21 cellular contexts compared by ENCODE assay signal in genomic region chr6:62445521-62445920, GRCh38.
A peak's percentile ranks its signal among the peaks of the same experiment; 100 is the strongest.
DNase-seq lines count a peak whose midpoint lies in the region; ATAC-seq, FAIRE-seq and TF ChIP-seq lines count a peak whose summit lies in the region.
"Had no signal": no experiment of that assay in that cellular context is flagged by ENCODE, and none has a peak within 500 bp of the region (broad histone marks: within the 10 kb centered on the region; RNA-seq: fewer than 3 reads in every experiment).

No MANE protein-coding gene starts in this region.

- H3K4me2 ChIP-seq in H1 (ENCODE audit: insufficient read depth in 1 of 2, low read depth in 2 of 2, low read length in 2 of 2) = no peak overlapping the region

- 81% methylated on average over 9 of the region's 9 CpGs for WGBS in right cardiac atrium
- 93% methylated on average over 9 of the region's 9 CpGs; no CpG with 5 or more reads in 1 of the 2 experiments for WGBS in H1 (ENCODE audit: extremely low coverage in 1 of 2, insufficient coverage in 1 of 2, insufficient read length in 1 of 2, insufficient replicate concordance in 2 of 2, low coverage in 1 of 2, low lambda C conversion rate in 2 of 2, missing lambda C conversion rate in 1 of 2), 2 experiments

- no peaks in the 10 kb centered on the region for H3K79me2 ChIP-seq in H1 (ENCODE audit: control insufficient read depth in 1 of 2, insufficient read depth in 2 of 2, low read length in 2 of 2)

- intact Hi-C loops in right cardiac atrium (cut with DNase I) = no loop called here

- H2BK15ac ChIP-seq in H1 (ENCODE audit: low read length) = no peak overlapping the region; the same call in 1 of the 2 replicates

- H2BK5ac ChIP-seq in H1 (ENCODE audit: low read depth, low read length) = no peak overlapping the region

- H3K23ac ChIP-seq in H1 (ENCODE audit: insufficient read length) = no peak overlapping the region

- H2BK12ac ChIP-seq in H1 (ENCODE audit: low read depth, low read length) = 0 out of 2 replicates have a peak overlapping the region, but pooled peaks have one; percentile 2

- no peak overlapping the region for H3K4me3 ChIP-seq in right cardiac atrium (ENCODE audit: low read length)
- no peak overlapping the region for H3K4me3 ChIP-seq in right atrium auricular region
- no peak overlapping the region for H3K4me3 ChIP-seq in H1 (ENCODE audit: extremely low read depth in 1 of 4, insufficient read depth in 2 of 4, low read depth in 3 of 4, low read length in 4 of 4)
- H3K4me3 ChIP-seq in WERI-Rb-1 (ENCODE audit: low read depth, low read length) = no peak overlapping the region
- H3K4me3 ChIP-seq: K562 had no signal

- H3K27ac Mint-ChIP-seq in osteocyte (ENCODE audit: unreplicated experiment) = no peak overlapping the region
- H3K27ac Mint-ChIP-seq: CD14-positive monocyte; CD8-positive, alpha-beta T cell had no signal

- H3K18ac ChIP-seq in H1 (ENCODE audit: extremely low read depth, low read length) = no peak overlapping the region

- H4K20me1 ChIP-seq in H1 (replicated peaks in 1 of 2; ENCODE audit: control insufficient read depth in 1 of 2, insufficient read depth in 2 of 2, low read length in 2 of 2) = no peaks in the 10 kb centered on the region

- CTCF ChIA-PET in H1 (lab: Charles Lee; ENCODE audit: partially characterized antibody) = interaction anchor here (1.0 kb wide), 1 partner anchor 56 kb away, joined by 3 read pairs; no protein-coding TSS in a partner anchor

- no peak overlapping the region for H2AK5ac ChIP-seq in H1 (ENCODE audit: low read depth, low read length)

- H3K56ac ChIP-seq in H1 (replicated peaks; ENCODE audit: insufficient read length, low read depth, low read length) = no peak overlapping the region

- H3K9me3 ChIP-seq in right cardiac atrium (ENCODE audit: control insufficient read depth, low read length) = no peaks in the 10 kb centered on the region
- no peaks in the 10 kb centered on the region for H3K9me3 ChIP-seq in right atrium auricular region
- no peaks in the 10 kb centered on the region for H3K9me3 ChIP-seq in H1 (ENCODE audit: insufficient read depth in 2 of 2, low read depth in 1 of 2, low read length in 1 of 2)
- no peaks in the 10 kb centered on the region for H3K9me3 ChIP-seq in WERI-Rb-1 (ENCODE audit: severe bottlenecking)
- H3K9me3 ChIP-seq: BE2C had no signal

- H3K27ac ChIP-seq in right cardiac atrium (ENCODE audit: low read length) = no peak overlapping the region
- H3K27ac ChIP-seq in right atrium auricular region = no peak overlapping the region
- no peak overlapping the region for H3K27ac ChIP-seq in H1 (ENCODE audit: low read depth, low read length)
- H3K27ac ChIP-seq in WERI-Rb-1 = no peak overlapping the region
- H3K27ac ChIP-seq: HL-60 had no signal

- no peak overlapping the region for H3K9ac ChIP-seq in H1 (replicated peaks in 1 of 4; ENCODE audit: extremely low read depth in 1 of 4, low read depth in 3 of 4, low read length in 3 of 4)

- no peaks in the 10 kb centered on the region for H3K4me1 Mint-ChIP-seq in osteocyte (ENCODE audit: unreplicated experiment)
- H3K4me1 Mint-ChIP-seq: CD14-positive monocyte had no signal

- TF ChIP-seq CTCF in right atrium auricular region (IDR thresholded peaks at IDR 0.05) (no peak), H1 (IDR thresholded peaks at IDR 0.05; ENCODE audit: control extremely low read depth in 1 of 3, insufficient read depth in 1 of 3, low read depth in 1 of 3, low read length in 3 of 3) (no peak), osteocyte (IDR thresholded peaks at IDR 0.05) (no peak), WERI-Rb-1 (IDR thresholded peaks at IDR 0.05; ENCODE audit: low read depth, low read length) (no peak)

- TF ChIP-seq RAD21 in H1 (IDR thresholded peaks at IDR 0.05 in 1 of 2, conservative IDR thresholded peaks at IDR 0.05 in 1 of 2; ENCODE audit: low read depth in 2 of 2, low read length in 2 of 2) = no peak

- H3K4me3 Mint-ChIP-seq in osteocyte (ENCODE audit: unreplicated experiment) = no peak overlapping the region
- H3K4me3 Mint-ChIP-seq: CD14-positive monocyte; CD8-positive, alpha-beta T cell had no signal

- peak overlapping the region; percentile 68 for H4K8ac ChIP-seq in H1 (ENCODE audit: extremely low read depth, insufficient read depth, low read length)

- no peak overlapping the region for H3K14ac ChIP-seq in H1 (ENCODE audit: insufficient read length)

- H3K36me3 ChIP-seq in right atrium auricular region = no peaks in the 10 kb centered on the region
- H3K36me3 ChIP-seq in H1 (ENCODE audit: control insufficient read depth in 2 of 4, insufficient read depth in 4 of 4, low read length in 3 of 4) = no peaks in the 10 kb centered on the region
- no peaks in the 10 kb centered on the region for H3K36me3 ChIP-seq in WERI-Rb-1
- H3K36me3 ChIP-seq: BE2C had no signal

- H3K27me3 ChIP-seq in right cardiac atrium (ENCODE audit: control insufficient read depth, insufficient read depth) = no peaks in the 10 kb centered on the region
- no peaks in the 10 kb centered on the region for H3K27me3 ChIP-seq in right atrium auricular region
- no peaks in the 10 kb centered on the region for H3K27me3 ChIP-seq in H1 (replicated peaks in 1 of 4; ENCODE audit: control insufficient read depth in 3 of 4, extremely low read depth in 1 of 4, insufficient read depth in 3 of 4, low read length in 3 of 4)
- peaks cover 14% of the 10 kb centered on the region for H3K27me3 ChIP-seq in WERI-Rb-1 (ENCODE audit: insufficient read depth, low read depth, severe bottlenecking)
- H3K27me3 ChIP-seq: BE2C had no signal

- no peak overlapping the region for H4K5ac ChIP-seq in H1 (ENCODE audit: insufficient read length, low read depth, low read length)

- peaks cover 11% of the 10 kb centered on the region for H3K9me3 Mint-ChIP-seq in osteocyte (ENCODE audit: unreplicated experiment)

- DNase-seq in right cardiac atrium (peak in 2 of 3 donors; percentile 25 to 26), right atrium auricular region (ENCODE audit: low spot score) (no peak), H1 (ENCODE audit: low read depth in 1 of 2, low spot score in 2 of 2) (no peak), osteocyte (ENCODE audit: extremely low spot score, unreplicated experiment) (peak; percentile 76), cortex of kidney (lab: John Stamatoyannopoulos, UW) (no peak), WERI-Rb-1 (no peak), SIG-M5 treated with dmso at 0.1 percent for 504 hours (lab: John Stamatoyannopoulos, UW; ENCODE audit: unreplicated experiment) (no peak)
- DNase-seq: ACHN; BE2C; CD8-positive, alpha-beta T cell; COR-L47; DMS153; DMS79 treated with DMSO at 0.1 percent for 48 hours; EL had no signal

- TF ChIP-seq POLR2A in H1 (IDR thresholded peaks at IDR 0.05; ENCODE audit: control extremely low read depth in 1 of 2, low read depth in 2 of 2, low read length in 2 of 2) = no peak

- H3K36me3 Mint-ChIP-seq in osteocyte (ENCODE audit: unreplicated experiment) = no peaks in the 10 kb centered on the region
- H3K36me3 Mint-ChIP-seq: CD14-positive monocyte; CD8-positive, alpha-beta T cell had no signal

- no peak overlapping the region for H4K91ac ChIP-seq in H1 (replicated peaks; ENCODE audit: insufficient read length, low read length)

- POLR2A ChIA-PET in H1 (lab: Charles Lee; ENCODE audit: partially characterized antibody) = no interaction called here

- no peak for FAIRE-seq in H1 (lab: Jason Lieb, UNC)
- FAIRE-seq: D721Med, G401.6, H54, K562 had no signal

- no peak overlapping the region for H2BK120ac ChIP-seq in H1 (replicated peaks; ENCODE audit: low read depth, low read length)

- TF ChIP-seq EP300 in H1 (IDR thresholded peaks at IDR 0.05; ENCODE audit: borderline replicate concordance in 1 of 2, low read depth in 2 of 2, low read length in 2 of 2) = no peak

- H2AFZ ChIP-seq in H1 (ENCODE audit: low read length) = no peak overlapping the region

- no peak overlapping the region for H3K4ac ChIP-seq in H1 (replicated peaks; ENCODE audit: insufficient read length, low read depth, low read length)

- no peaks in the 10 kb centered on the region; the same call in 1 of the 2 replicates for H3K23me2 ChIP-seq in H1 (ENCODE audit: low read depth, low read length)

- H3K4me1 ChIP-seq in right cardiac atrium (ENCODE audit: control insufficient read depth, insufficient read depth, low read length) = no peaks in the 10 kb centered on the region
- H3K4me1 ChIP-seq in right atrium auricular region = no peaks in the 10 kb centered on the region
- peaks cover 0 to 3% (median 0%) of the 10 kb centered on the region in 4 experiments; a peak in 1 of 7 replicates for H3K4me1 ChIP-seq in H1 (replicated peaks in 1 of 4; ENCODE audit: control insufficient read depth in 3 of 4, insufficient read depth in 4 of 4, low read length in 3 of 4)
- H3K4me1 ChIP-seq: BE2C had no signal

- ATAC-seq in right cardiac atrium = no peak
- ATAC-seq: CD8-positive, alpha-beta T cell; HCT116; K562 had no signal

- no peaks in the 10 kb centered on the region for H3K79me1 ChIP-seq in H1 (ENCODE audit: low read depth, low read length)

- H3K27me3 Mint-ChIP-seq in osteocyte (ENCODE audit: unreplicated experiment) = no peaks in the 10 kb centered on the region

- H2BK20ac ChIP-seq in H1 (ENCODE audit: low read length) = no peak overlapping the region

TF ChIP-seq in H1, 55 proteins besides CTCF, POLR2A, EP300 and RAD21 (continues in another document):
- no peak for TF ChIP-seq NRF1 (IDR thresholded peaks at IDR 0.05; ENCODE audit: low read depth, low read length)
- TF ChIP-seq RFX5 (IDR thresholded peaks at IDR 0.05; ENCODE audit: borderline replicate concordance, low read depth, low read length) = no peak
- no peak for TF ChIP-seq SIRT6 (IDR thresholded peaks at IDR 0.05; ENCODE audit: low read length)
- TF ChIP-seq SRF (IDR thresholded peaks at IDR 0.05; ENCODE audit: low read depth, low read length) = no peak
- no peak for TF ChIP-seq BCL11A (IDR thresholded peaks at IDR 0.05; ENCODE audit: low read depth in 2 of 2, low read length in 2 of 2)
- no peak for TF ChIP-seq CTBP2 (IDR thresholded peaks at IDR 0.05; ENCODE audit: borderline replicate concordance, insufficient read depth, insufficient read length, low read length)
- no peak for TF ChIP-seq EGR1 (IDR thresholded peaks at IDR 0.05; ENCODE audit: borderline replicate concordance, low read depth, low read length)
- TF ChIP-seq ATF2 (IDR thresholded peaks at IDR 0.05; ENCODE audit: low read length) = no peak
- TF ChIP-seq CHD2 (IDR thresholded peaks at IDR 0.05; ENCODE audit: low read length) = no peak
- no peak for TF ChIP-seq MAFK (IDR thresholded peaks at IDR 0.05; ENCODE audit: low read depth, low read length)
- TF ChIP-seq POU5F1 (IDR thresholded peaks at IDR 0.05; ENCODE audit: low read depth, low read length) = no peak

Comparison
In these comparisons a context has a peak if more than half of its experiments do, and no peak if none do; other contexts are left out.
1. DNase-seq: peak in right cardiac atrium (2 of 3) and osteocyte (single experiment); none in right atrium auricular region (single experiment), H1 (0 of 2), cortex of kidney (single experiment), WERI-Rb-1 (single experiment) and SIG-M5 treated with dmso at 0.1 percent for 504 hours (single experiment).